Comparison of ENCODE assay signal across 7 cellular contexts in the genomic region with DNA sequence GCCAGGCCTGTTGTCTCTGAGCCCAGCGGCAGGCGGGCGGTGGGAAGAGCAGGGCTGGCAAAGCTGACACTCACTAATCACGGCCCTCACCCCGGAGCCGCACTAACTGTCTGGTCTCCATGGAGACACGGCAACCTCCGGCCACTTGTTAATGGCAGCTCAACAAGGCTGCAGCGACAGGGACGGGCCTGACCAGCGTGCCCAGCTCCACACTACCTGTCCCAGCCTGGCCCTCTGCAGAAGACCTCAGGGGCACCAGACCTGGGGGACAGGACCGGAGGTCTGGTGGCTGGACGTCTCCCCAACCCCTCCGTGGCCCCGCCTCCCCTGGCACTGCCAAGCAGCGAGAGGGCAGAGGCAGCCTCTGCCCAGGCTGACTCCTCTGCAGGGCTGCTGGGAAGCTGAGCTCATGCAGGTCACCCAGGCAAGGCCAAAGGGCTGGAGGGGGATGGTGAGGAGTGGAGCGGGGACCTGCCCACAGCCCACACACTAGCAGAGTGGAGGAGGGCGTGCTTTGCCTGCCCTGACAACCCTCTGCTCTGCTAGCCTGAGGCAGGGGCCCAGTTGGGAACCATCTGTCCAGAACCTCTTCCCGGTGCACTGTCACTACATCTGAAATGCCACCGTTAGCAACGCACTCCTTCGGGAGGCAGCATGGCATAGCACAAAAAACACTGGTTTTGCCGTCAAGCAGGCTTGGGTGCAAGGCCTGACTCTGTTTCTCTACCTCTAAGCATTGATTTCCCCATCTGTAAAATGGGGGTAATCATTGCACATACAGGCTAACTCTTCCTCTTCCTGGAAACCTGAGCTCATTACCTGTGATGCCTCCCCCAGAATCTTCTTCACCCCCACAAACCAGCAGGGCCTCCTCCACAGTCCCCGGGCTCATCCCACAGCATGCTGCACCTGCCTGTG. TPM values are rescaled to one million over a fixed set of nuclear protein-coding genes. Genes with fewer than 3 reads are reported as not detected.
DNase-seq lines count a peak whose midpoint lies in the region; ATAC-seq, FAIRE-seq and TF ChIP-seq lines count a peak whose summit lies in the region.

No MANE protein-coding gene starts in this region.

- no peaks in the 10 kb centered on the region for H4K20me1 ChIP-seq in smooth muscle cell (ENCODE audit: low read depth)

- no peaks in the 10 kb centered on the region for H3K27me3 Mint-ChIP-seq in activated CD8-positive, alpha-beta T cell treated with anti-CD3 and anti-CD28 coated beads, Interleukin-2, amount 10 ng/mL, durations not matched to agents 7 days and 5 days (ENCODE audit: low read depth)

- H3K36me3 Mint-ChIP-seq in activated CD8-positive, alpha-beta T cell treated with anti-CD3 and anti-CD28 coated beads, Interleukin-2, amount 10 ng/mL, durations not matched to agents 7 days and 5 days (ENCODE audit: low read depth): peaks cover 2% of the 10 kb centered on the region

- ATAC-seq in activated CD8-positive, alpha-beta T cell treated with anti-CD3 and anti-CD28 coated beads, Interleukin-2, amount 10 ng/mL, durations not matched to agents 7 days and 5 days: no peak
- ATAC-seq in HG03457 (IDR thresholded peaks at IDR 0.05; ENCODE audit: unreplicated experiment): no peak

- intact Hi-C loops in kidney (cut with DNase I): no loop called here

- H3K79me2 ChIP-seq in smooth muscle cell (ENCODE audit: low read depth): no peaks in the 10 kb centered on the region

- POLR2A ChIA-PET in activated CD8-positive, alpha-beta T cell treated with anti-CD3 and anti-CD28 coated beads, Interleukin-2, amount 10 ng/mL, durations not matched to agents 7 days and 5 days (lab: Charles Lee): interaction anchor here (0.5 to 2.0 kb wide), 2 partner anchors 29 to 133 kb away, joined by 3 to 6 read pairs; a partner anchor contains a TSS

- peaks cover 7% of the 10 kb centered on the region for H3F3A ChIP-seq in smooth muscle cell (ENCODE audit: low read depth)

- peak overlapping the region; percentile 54 for H3K4me2 ChIP-seq in smooth muscle cell

- H3K4me1 ChIP-seq in kidney (ENCODE audit: control insufficient read depth in 1 of 2, insufficient read depth in 1 of 2, low read depth in 1 of 2, low read length in 2 of 2) (peaks cover 14 to 36% of the 10 kb centered on the region in 2 donors), smooth muscle cell (ENCODE audit: low read depth) (peaks cover 47% of the 10 kb centered on the region)

- H2AFZ ChIP-seq in smooth muscle cell (ENCODE audit: low read depth): no peak overlapping the region

- WGBS in smooth muscle cell (ENCODE audit: low lambda C conversion rate): 58% methylated on average over 20 of the region's 24 CpGs

- CTCF ChIA-PET in activated CD8-positive, alpha-beta T cell treated with anti-CD3 and anti-CD28 coated beads, Interleukin-2, amount 10 ng/mL, durations not matched to agents 7 days and 5 days (lab: Charles Lee): interaction anchor here (0.6 to 4.5 kb wide), 6 partner anchors 37 to 150 kb away, joined by 3 to 17 read pairs (median 3); no protein-coding TSS in a partner anchor

- peaks cover 61% of the 10 kb centered on the region for H3K4me1 Mint-ChIP-seq in activated CD8-positive, alpha-beta T cell treated with anti-CD3 and anti-CD28 coated beads, Interleukin-2, amount 10 ng/mL, durations not matched to agents 7 days and 5 days (ENCODE audit: low read depth)

- H3K9me3 Mint-ChIP-seq in activated CD8-positive, alpha-beta T cell treated with anti-CD3 and anti-CD28 coated beads, Interleukin-2, amount 10 ng/mL, durations not matched to agents 7 days and 5 days (ENCODE audit: insufficient read depth): no peaks in the 10 kb centered on the region

- H3K9ac ChIP-seq in kidney (ENCODE audit: low read length in 2 of 2): no peak overlapping the region
- no peak overlapping the region for H3K9ac ChIP-seq in smooth muscle cell (ENCODE audit: low read depth)

- H3K27ac ChIP-seq in kidney (ENCODE audit: low read depth in 2 of 2, low read length in 2 of 2) (peak overlapping the region; percentile 51 to 71), smooth muscle cell (ENCODE audit: low read depth) (no peak overlapping the region)

- no peaks in the 10 kb centered on the region for H3K27me3 ChIP-seq in smooth muscle cell (ENCODE audit: low read depth)

- no peaks in the 10 kb centered on the region for H3K9me3 ChIP-seq in kidney (ENCODE audit: control insufficient read depth in 1 of 2, low read length in 2 of 2)
- no peaks in the 10 kb centered on the region for H3K9me3 ChIP-seq in smooth muscle cell (replicated peaks; ENCODE audit: low read depth)

- H3K4me3 ChIP-seq in kidney (ENCODE audit: low read length in 2 of 2) (peak overlapping the region in 1 of 2 donors; percentile 47), smooth muscle cell (no peak overlapping the region)

- no peak overlapping the region for H3K4me3 Mint-ChIP-seq in activated CD8-positive, alpha-beta T cell treated with anti-CD3 and anti-CD28 coated beads, Interleukin-2, amount 10 ng/mL, durations not matched to agents 7 days and 5 days

- H3K36me3 ChIP-seq in kidney (ENCODE audit: control insufficient read depth in 1 of 2, insufficient read depth in 2 of 2, low read length in 2 of 2) (no peaks in the 10 kb centered on the region), smooth muscle cell (ENCODE audit: low read depth) (no peaks in the 10 kb centered on the region)

- no peak for FAIRE-seq in kidney (lab: Jason Lieb, UNC)

- DNase-seq in M059J (ENCODE audit: low read depth): peak; percentile 82
- no peak for DNase-seq in activated CD8-positive, alpha-beta T cell treated with anti-CD3 and anti-CD28 coated beads, Interleukin-2, amount 10 ng/mL, durations not matched to agents 7 days and 5 days
- peak; percentile 89 for DNase-seq in kidney
- DNase-seq in smooth muscle cell (lab: John Stamatoyannopoulos, UW; ENCODE audit: unreplicated experiment): no peak
- no peak for DNase-seq in A172 (ENCODE audit: low spot score)
- DNase-seq in AG08396 (ENCODE audit: low spot score): no peak

- H3K27ac Mint-ChIP-seq in activated CD8-positive, alpha-beta T cell treated with anti-CD3 and anti-CD28 coated beads, Interleukin-2, amount 10 ng/mL, durations not matched to agents 7 days and 5 days: peak overlapping the region; percentile 60

- TF ChIP-seq CTCF in kidney (IDR thresholded peaks at IDR 0.05; ENCODE audit: borderline replicate concordance, extremely low read depth, insufficient read depth) (no peak), smooth muscle cell (IDR thresholded peaks at IDR 0.05; ENCODE audit: borderline replicate concordance, insufficient read depth, poor library complexity, severe bottlenecking) (no peak)

RNA-seq across cellular contexts. Expression of a gene that starts 29.6 kb away (rescaled TPM):
- total RNA-seq in M059J (2014; rRNA removed; shearing (Covaris generic)): 14.0 and 26.2 TPM in 2 replicates
- 100 to 1,000 TPM; 120 to 127 TPM for total RNA-seq in activated CD8-positive, alpha-beta T cell treated with anti-CD3 and anti-CD28 coated beads, Interleukin-2, amount 10 ng/mL, durations not matched to agents 7 days and 5 days
- total RNA-seq in kidney (159 TPM), smooth muscle cell (26.7 and 34.3 TPM in 2 replicates)
- polyA plus RNA-seq in kidney (ENCODE audit: insufficient read depth, low read depth, low replicate concordance) (23.9 TPM), smooth muscle cell (46.1 and 76.2 TPM in 2 replicates)
- total RNA-seq in A172 (2014; rRNA removed; shearing (Covaris generic)): 7.5 and 9.1 TPM in 2 replicates

Comparison
In these comparisons a context has a peak if more than half of its experiments do, and no peak if none do; other contexts are left out.
1. DNase-seq: peak in M059J (single experiment) and kidney (single experiment); none in activated CD8-positive, alpha-beta T cell treated with anti-CD3 and anti-CD28 coated beads, Interleukin-2, amount 10 ng/mL, durations not matched to agents 7 days and 5 days (single experiment), smooth muscle cell (single experiment), A172 (single experiment) and AG08396 (single experiment).